Comparison of ENCODE assay signal across 8 cellular contexts in the genomic region with DNA sequence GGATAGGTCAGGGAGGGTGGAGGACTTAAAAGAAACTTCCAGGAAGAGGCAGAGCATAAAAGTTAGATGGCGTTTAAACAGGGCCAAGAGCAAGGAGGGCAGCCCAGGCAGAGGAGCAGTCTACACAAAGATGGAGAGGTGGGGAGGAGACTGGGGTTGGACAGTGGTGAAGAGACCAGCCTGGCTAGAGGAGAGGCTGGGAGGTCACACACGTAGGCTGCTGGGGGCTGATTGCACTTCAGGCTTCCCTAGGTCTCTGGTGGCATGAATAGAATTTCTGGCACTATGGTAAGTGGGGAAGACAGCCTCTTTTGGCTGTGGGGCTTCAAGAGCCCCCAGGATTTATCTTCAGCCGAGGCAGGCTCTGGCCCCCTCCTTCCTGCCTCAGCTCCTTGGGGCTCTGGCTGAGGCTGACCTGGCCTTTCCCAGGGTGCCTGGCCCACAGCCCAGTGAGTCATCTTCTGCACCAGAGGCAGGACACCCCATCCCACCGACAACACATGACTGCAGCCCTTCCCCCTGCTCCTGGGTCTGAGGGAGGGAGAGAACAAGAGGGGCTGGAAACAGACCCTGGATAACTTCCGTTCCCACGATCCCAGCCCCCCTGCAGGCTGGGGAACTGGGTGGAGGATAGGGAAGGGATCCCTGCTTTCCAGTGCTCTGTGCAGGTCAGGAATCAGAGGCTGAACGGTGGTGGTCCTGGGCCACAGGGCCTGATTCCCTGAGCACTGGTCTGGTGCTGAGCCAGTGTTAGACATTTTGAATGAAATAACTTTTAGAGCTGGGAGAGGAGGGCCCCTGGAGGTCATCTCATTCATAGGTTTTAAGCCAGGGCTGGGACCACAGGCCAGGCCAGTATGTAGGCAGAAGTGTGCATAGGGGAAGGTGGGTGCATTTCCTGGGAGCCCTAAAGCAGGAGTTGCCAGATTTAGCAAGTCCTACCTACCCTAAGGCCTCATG. TPM values are rescaled to one million over a fixed set of nuclear protein-coding genes. Genes with fewer than 3 reads are reported as not detected.
A peak's percentile ranks its signal among the peaks of the same experiment; 100 is the strongest.
DNase-seq lines count a peak whose midpoint lies in the region; ATAC-seq and TF ChIP-seq lines count a peak whose summit lies in the region.

No MANE protein-coding gene starts in this region.

- peaks cover 11% of the 10 kb centered on the region for H3K4me1 ChIP-seq in endodermal cell (ENCODE audit: control insufficient read depth, insufficient read depth, low read length)

- no peak for ATAC-seq in GM19452 (IDR thresholded peaks at IDR 0.05; ENCODE audit: unreplicated experiment)

- no peaks in the 10 kb centered on the region for H3K9me3 Mint-ChIP-seq in endodermal cell
- no peaks in the 10 kb centered on the region for H3K9me3 Mint-ChIP-seq in activated T-cell treated with anti-CD3 and anti-CD28 coated beads, Interleukin-2, amount 50 U/mL, for 24 hours

- TF ChIP-seq POLR2A in NB4 (IDR thresholded peaks at IDR 0.05; ENCODE audit: extremely low read depth, insufficient read length): no peak

- H3K27me3 Mint-ChIP-seq in endodermal cell (ENCODE audit: insufficient read depth): peaks cover 8% of the 10 kb centered on the region
- peaks cover 3% of the 10 kb centered on the region for H3K27me3 Mint-ChIP-seq in activated T-cell treated with anti-CD3 and anti-CD28 coated beads, Interleukin-2, amount 50 U/mL, for 24 hours

- DNase-seq in AG08395 (ENCODE audit: low spot score): peak; percentile 86
- DNase-seq in NB4 (ENCODE audit: low read depth): peak; percentile 48
- peak; percentile 77 for DNase-seq in endodermal cell
- peak; percentile 88 for DNase-seq in myocyte (ENCODE audit: low read depth)
- DNase-seq in occipital lobe (lab: John Stamatoyannopoulos, UW): no peak
- no peak for DNase-seq in activated T-cell treated with anti-CD3 and anti-CD28 coated beads, Interleukin-2, amount 50 U/mL, for 24 hours
- no peak for DNase-seq in NCI-H774 (lab: John Stamatoyannopoulos, UW)

- WGBS in endodermal cell (ENCODE audit: insufficient coverage in 1 of 2, insufficient read length in 1 of 2), 2 experiments: 58 to 69% methylated on average over 3 to 7 of the region's 7 CpGs

- peaks cover 9% of the 10 kb centered on the region for H3K36me3 ChIP-seq in endodermal cell (ENCODE audit: control insufficient read depth, insufficient read depth, low read length)

- TF ChIP-seq CTCF in NB4 (IDR thresholded peaks at IDR 0.05; ENCODE audit: low read depth, low read length) (no peak), endodermal cell (conservative IDR thresholded peaks at IDR 0.05) (no peak)

- H3K36me3 Mint-ChIP-seq in endodermal cell (ENCODE audit: low read depth): peaks cover 1% of the 10 kb centered on the region
- no peaks in the 10 kb centered on the region for H3K36me3 Mint-ChIP-seq in activated T-cell treated with anti-CD3 and anti-CD28 coated beads, Interleukin-2, amount 50 U/mL, for 24 hours (ENCODE audit: low read depth)

- peak overlapping the region; percentile 61 for H3K27ac Mint-ChIP-seq in endodermal cell
- H3K27ac Mint-ChIP-seq in activated T-cell treated with anti-CD3 and anti-CD28 coated beads, Interleukin-2, amount 50 U/mL, for 24 hours: no peak overlapping the region

- peak overlapping the region; percentile 91 for H3K27ac ChIP-seq in endodermal cell (ENCODE audit: low read depth, low read length)

- no peaks in the 10 kb centered on the region for H3K27me3 ChIP-seq in endodermal cell (ENCODE audit: control insufficient read depth, insufficient read depth, low read length, poor library complexity, severe bottlenecking)

- H3K4me3 Mint-ChIP-seq in endodermal cell: no peak overlapping the region
- no peak overlapping the region for H3K4me3 Mint-ChIP-seq in activated T-cell treated with anti-CD3 and anti-CD28 coated beads, Interleukin-2, amount 50 U/mL, for 24 hours

- no peaks in the 10 kb centered on the region for H3K9me3 ChIP-seq in endodermal cell (ENCODE audit: control insufficient read depth, low read length)

- H3K4me3 ChIP-seq in NB4 (ENCODE audit: low read depth, low read length) (no peak overlapping the region), endodermal cell (ENCODE audit: low read length) (no peak overlapping the region)

- H3K4me1 Mint-ChIP-seq in endodermal cell: peaks cover 39% of the 10 kb centered on the region
- H3K4me1 Mint-ChIP-seq in activated T-cell treated with anti-CD3 and anti-CD28 coated beads, Interleukin-2, amount 50 U/mL, for 24 hours (ENCODE audit: low read depth): no peaks in the 10 kb centered on the region

- H3K9ac ChIP-seq in endodermal cell (ENCODE audit: extremely low read depth, low read length, poor library complexity, severe bottlenecking): no peak overlapping the region

RNA-seq across cellular contexts. Expression of a gene that starts 26.4 kb away (rescaled TPM):
- total RNA-seq in endodermal cell: 10 to 100 TPM; 31.0 to 39.0 TPM
- polyA plus RNA-seq in endodermal cell (2013, experiment 1 of 2): 52.4 TPM
- 45.3 TPM for polyA plus RNA-seq in endodermal cell (2013, experiment 2 of 2)
- 38.0 and 38.4 TPM in 2 replicates for total RNA-seq in myocyte
- polyA plus RNA-seq in myocyte (2012): 59.1 TPM
- total RNA-seq in occipital lobe: 19.2 TPM

RNA-seq across cellular contexts. Expression of a gene that starts 41.7 kb away (rescaled TPM):
- total RNA-seq in endodermal cell (1 to 10 TPM; 6.9 to 8.9 TPM), myocyte (3.4 and 10.2 TPM in 2 replicates), occipital lobe (1.6 TPM)
- 7.8 TPM for polyA plus RNA-seq in endodermal cell (2013, experiment 1 of 2)
- 8.4 TPM for polyA plus RNA-seq in endodermal cell (2013, experiment 2 of 2)
- 2.1 TPM for polyA plus RNA-seq in myocyte (2012)

Comparison
In these comparisons a context has a peak if more than half of its experiments do, and no peak if none do; other contexts are left out.
1. DNase-seq: peak in AG08395 (single experiment), NB4 (single experiment), endodermal cell (single experiment) and myocyte (single experiment); none in occipital lobe (single experiment), activated T-cell treated with anti-CD3 and anti-CD28 coated beads, Interleukin-2, amount 50 U/mL, for 24 hours (single experiment) and NCI-H774 (single experiment).